Comparison of ENCODE assay signal across 13 cellular contexts in genomic region chr5:179553875-179554274, GRCh38. TPM values are rescaled to one million over a fixed set of nuclear protein-coding genes. Genes with fewer than 3 reads are reported as not detected.
DNase-seq lines count a peak whose midpoint lies in the region; ATAC-seq and TF ChIP-seq lines count a peak whose summit lies in the region.
"Had no signal": no experiment of that assay in that cellular context is flagged by ENCODE, and none has a peak within 500 bp of the region (broad histone marks: within the 10 kb centered on the region; RNA-seq: fewer than 3 reads in every experiment).

No MANE protein-coding gene starts in this region.

- H3K36me3 ChIP-seq in PC-3 (ENCODE audit: low read depth, low read length) = no peaks in the 10 kb centered on the region
- peaks cover 10% of the 10 kb centered on the region for H3K36me3 ChIP-seq in endodermal cell (ENCODE audit: control insufficient read depth, insufficient read depth, low read length)
- no peaks in the 10 kb centered on the region for H3K36me3 ChIP-seq in osteoblast (ENCODE audit: insufficient read depth, low read length)

- H3K9ac ChIP-seq in PC-3 (ENCODE audit: low read length) (no peak overlapping the region), endodermal cell (ENCODE audit: extremely low read depth, low read length, poor library complexity, severe bottlenecking) (no peak overlapping the region)
- H3K9ac ChIP-seq: KMS-11 had no signal

- no peak for TF ChIP-seq CTCF in PC-3 (conservative IDR thresholded peaks at IDR 0.05; ENCODE audit: low read depth, low read length)
- no peak for TF ChIP-seq CTCF in endodermal cell (conservative IDR thresholded peaks at IDR 0.05)
- no peak for TF ChIP-seq CTCF in osteoblast (IDR thresholded peaks at IDR 0.05; ENCODE audit: extremely low read depth, low read depth, low read length)

- H3K9me2 ChIP-seq in PC-3 (replicated peaks; ENCODE audit: low read length) = no peaks in the 10 kb centered on the region

- H3K4me1 Mint-ChIP-seq in endodermal cell = peaks cover 23% of the 10 kb centered on the region

- H3K4me1 ChIP-seq in PC-3 (ENCODE audit: insufficient read depth, low read length) (peaks cover 27% of the 10 kb centered on the region), endodermal cell (ENCODE audit: control insufficient read depth, insufficient read depth, low read length) (no peaks in the 10 kb centered on the region), osteoblast (ENCODE audit: insufficient read depth, low read length) (peaks cover 23% of the 10 kb centered on the region)

- peak; percentile 25; the same call in 1 of the 2 replicates for ATAC-seq in PC-3
- ATAC-seq in HG03039 (IDR thresholded peaks at IDR 0.05; ENCODE audit: unreplicated experiment) = no peak
- ATAC-seq in GM19035 (IDR thresholded peaks at IDR 0.05; ENCODE audit: unreplicated experiment) = no peak

- CTCF ChIA-PET in PC-3 (lab: Charles Lee) = no interaction called here

- H3K27me3 Mint-ChIP-seq in endodermal cell (ENCODE audit: insufficient read depth) = no peaks in the 10 kb centered on the region
- H3K27me3 Mint-ChIP-seq: memory B cell had no signal

- H3K27me3 ChIP-seq in PC-3 (ENCODE audit: low read length) (no peaks in the 10 kb centered on the region), endodermal cell (ENCODE audit: control insufficient read depth, insufficient read depth, low read length, poor library complexity, severe bottlenecking) (no peaks in the 10 kb centered on the region), osteoblast (ENCODE audit: insufficient read depth, low read length) (no peaks in the 10 kb centered on the region)

- H2AFZ ChIP-seq in PC-3 (ENCODE audit: low read length) (no peak overlapping the region), osteoblast (ENCODE audit: low read length) (peak overlapping the region; percentile 76)

- no TSS peak for BruUV-seq in PC-3 (replicated peaks; lab: Mats Ljungman, UMichigan)

- H3K9me3 Mint-ChIP-seq in endodermal cell = no peaks in the 10 kb centered on the region
- H3K9me3 Mint-ChIP-seq: memory B cell had no signal

- peaks cover 26% of the 10 kb centered on the region for H3K36me3 Mint-ChIP-seq in endodermal cell (ENCODE audit: low read depth)

- H3K4me3 ChIP-seq in PC-3 (ENCODE audit: low read length) (no peak overlapping the region; the same call in 1 of the 2 replicates), endodermal cell (ENCODE audit: low read length) (no peak overlapping the region), osteoblast (ENCODE audit: insufficient read depth, low read length) (peak overlapping the region; percentile 48)

- peak overlapping the region; percentile 32; the same call in 1 of the 2 replicates for H3K27ac ChIP-seq in PC-3 (ENCODE audit: low read length)
- H3K27ac ChIP-seq in endodermal cell (ENCODE audit: low read depth, low read length) = no peak overlapping the region
- H3K27ac ChIP-seq in osteoblast (ENCODE audit: low read depth, low read length) = peak overlapping the region; percentile 69
- H3K27ac ChIP-seq: KMS-11 had no signal

- H4K20me1 ChIP-seq in PC-3 (ENCODE audit: low read length) (no peaks in the 10 kb centered on the region), osteoblast (ENCODE audit: insufficient read depth, low read length) (peaks cover 2% of the 10 kb centered on the region)

- H3F3A ChIP-seq in PC-3 (ENCODE audit: low read length, unreplicated experiment) = no peaks in the 10 kb centered on the region

- POLR2A ChIA-PET in PC-3 (lab: Charles Lee; ENCODE audit: unreplicated experiment) = no interaction called here

- H3K4me3 Mint-ChIP-seq in endodermal cell = no peak overlapping the region
- H3K4me3 Mint-ChIP-seq: memory B cell had no signal

- no peaks in the 10 kb centered on the region for H3K9me3 ChIP-seq in PC-3 (ENCODE audit: low read length)
- no peaks in the 10 kb centered on the region for H3K9me3 ChIP-seq in endodermal cell (ENCODE audit: control insufficient read depth, low read length)
- H3K9me3 ChIP-seq in osteoblast (ENCODE audit: low read depth, low read length) = no peaks in the 10 kb centered on the region

- H3K27ac Mint-ChIP-seq in endodermal cell = peak overlapping the region; percentile 35
- H3K27ac Mint-ChIP-seq: memory B cell had no signal

- intact Hi-C loops in PC-3 (cut with micrococcal nuclease) = no loop called here

- H3K79me2 ChIP-seq in PC-3 (ENCODE audit: low read length) (peaks cover 62% of the 10 kb centered on the region), osteoblast (ENCODE audit: insufficient read depth, low read length) (peaks cover 63% of the 10 kb centered on the region)

- H3K4me2 ChIP-seq in PC-3 (ENCODE audit: low read length) = peak overlapping the region; percentile 69
- peak overlapping the region; percentile 71 for H3K4me2 ChIP-seq in osteoblast (ENCODE audit: insufficient read depth, low read length)
- H3K4me2 ChIP-seq: KMS-11 had no signal

- 92% methylated on average over 4 to 7 of the region's 7 CpGs for WGBS in endodermal cell (ENCODE audit: insufficient coverage in 1 of 2, insufficient read length in 1 of 2), 2 experiments

- peak; percentile 83 for DNase-seq in EH (ENCODE audit: low read depth)
- peak; percentile 63 for DNase-seq in PC-3
- peak; percentile 67 for DNase-seq in endodermal cell
- DNase-seq in osteoblast (ENCODE audit: insufficient read length, low spot score, missing footprints) = peak; percentile 93
- DNase-seq in mucosa of gallbladder (ENCODE audit: low spot score) = no peak
- no peak for DNase-seq in GM19240 (ENCODE audit: insufficient read length, low spot score)
- DNase-seq: effector CD4-positive, alpha-beta T cell; OCI-M1; stimulated activated CD4-positive, alpha-beta T cell treated with anti-CD3 and anti-CD28 coated beads, Interleukin-4, amount 100 ng/mL, for 4 hours had no signal

RNA-seq across cellular contexts. Expression of gene RUFY1, which starts 3.5 kb away (rescaled TPM):
- total RNA-seq in PC-3 (2014; rRNA removed) = 27.1 and 31.5 TPM in 2 replicates
- total RNA-seq in endodermal cell = 10 to 100 TPM; 45.7 to 74.0 TPM
- 49.4 TPM for polyA plus RNA-seq in endodermal cell (2013, experiment 1 of 2)
- 42.9 TPM for polyA plus RNA-seq in endodermal cell (2013, experiment 2 of 2)
- total RNA-seq in osteoblast = 51.8 and 54.2 TPM in 2 replicates
- 54.7 TPM for total RNA-seq in mucosa of gallbladder

Comparison
In these comparisons a context has a peak if more than half of its experiments do, and no peak if none do; other contexts are left out.
1. DNase-seq: peak in EH (single experiment), PC-3 (single experiment), endodermal cell (single experiment) and osteoblast (single experiment); none in mucosa of gallbladder (single experiment) and GM19240 (single experiment).